In the genomic region with DNA sequence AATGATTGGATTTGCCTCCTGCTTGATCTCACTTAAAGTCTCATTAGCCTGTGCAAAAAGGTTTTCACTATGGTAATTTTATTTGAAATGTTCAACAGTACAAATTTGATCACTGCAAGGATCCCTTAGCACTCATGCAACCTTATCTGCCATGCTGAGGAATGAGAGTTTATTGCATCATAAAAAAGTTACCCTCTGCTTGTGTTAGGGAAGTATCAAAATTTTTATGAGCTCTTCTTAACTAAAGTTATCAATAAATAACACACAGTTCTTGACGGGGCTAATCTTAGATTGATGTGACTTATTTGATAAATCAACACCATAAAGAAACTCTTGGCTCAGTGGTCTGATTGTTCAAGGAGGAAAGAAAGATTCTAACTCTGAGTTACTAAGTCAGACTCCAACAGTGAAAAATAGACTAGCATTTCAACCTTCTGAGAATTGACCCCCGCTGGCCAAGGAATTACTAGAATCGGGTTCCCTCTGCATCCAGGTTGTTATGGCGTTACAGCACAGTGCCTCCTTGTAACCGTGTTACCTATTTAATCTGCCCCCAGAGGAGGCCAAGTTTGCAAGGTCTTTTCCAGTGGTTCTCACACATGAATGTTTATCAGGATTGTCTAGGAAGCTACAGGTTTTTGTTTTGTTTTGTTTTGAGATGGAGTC, we compare ENCODE assay signal across 19 cellular contexts.
"Had no signal": no experiment of that assay in that cellular context is flagged by ENCODE, and none has a peak within 500 bp of the region (broad histone marks: within the 10 kb centered on the region; RNA-seq: fewer than 3 reads in every experiment).

No MANE protein-coding gene starts in this region.

- H3K27ac ChIP-seq: dorsolateral prefrontal cortex, heart left ventricle, pancreas, suprapubic skin, tibial artery, upper lobe of left lung, uterus had no signal

- H3K4me1 Mint-ChIP-seq: naive thymus-derived CD8-positive, alpha-beta T cell; stimulated activated effector memory CD8-positive, alpha-beta T cell treated with anti-CD3 and anti-CD28 coated beads, Interleukin-12 subunit alpha, Interleukin-12 subunit beta, amount 100 ng/mL, for 72 hours had no signal

- DNase-seq: cortex of kidney; dorsolateral prefrontal cortex; effector CD8-positive, alpha-beta T cell; heart left ventricle; hippocampal formation; mammary epithelial cell; naive thymus-derived CD8-positive, alpha-beta T cell; occipital lobe; right cardiac atrium; stimulated activated CD4-positive, alpha-beta T cell treated with anti-CD3 and anti-CD28 coated beads, Interleukin-4, amount 100 ng/mL, for 1 hour; stimulated activated CD8-positive, alpha-beta memory T cell treated with anti-CD3 and anti-CD28 coated beads, Interleukin-4, amount 100 ng/mL, for 48 hours; stimulated activated naive CD8-positive, alpha-beta T cell treated with anti-CD3 and anti-CD28 coated beads, Interleukin-15, Interleukin-2, amounts not matched to agents 100 U/mL and 50 U/mL, for 24 hours; tibial artery; upper lobe of left lung; uterus had no signal

- H3K4me3 ChIP-seq: dorsolateral prefrontal cortex, heart left ventricle, pancreas, suprapubic skin, tibial artery, upper lobe of left lung, uterus had no signal

- H3K4me3 Mint-ChIP-seq: naive thymus-derived CD8-positive, alpha-beta T cell; stimulated activated effector memory CD8-positive, alpha-beta T cell treated with anti-CD3 and anti-CD28 coated beads, Interleukin-12 subunit alpha, Interleukin-12 subunit beta, amount 100 ng/mL, for 72 hours had no signal

- H3K27ac Mint-ChIP-seq: naive thymus-derived CD8-positive, alpha-beta T cell; progenitor cell of endocrine pancreas; stimulated activated effector memory CD8-positive, alpha-beta T cell treated with anti-CD3 and anti-CD28 coated beads, Interleukin-12 subunit alpha, Interleukin-12 subunit beta, amount 100 ng/mL, for 72 hours had no signal

- H3K36me3 Mint-ChIP-seq: stimulated activated effector memory CD8-positive, alpha-beta T cell treated with anti-CD3 and anti-CD28 coated beads, Interleukin-12 subunit alpha, Interleukin-12 subunit beta, amount 100 ng/mL, for 72 hours had no signal
